ENCODE assay signal across 22 cellular contexts in genomic region chr17:43650471-43650870, GRCh38. TPM values are rescaled to one million over a fixed set of nuclear protein-coding genes. Genes with fewer than 3 reads are reported as not detected.
DNase-seq lines count a peak whose midpoint lies in the region; ATAC-seq, FAIRE-seq and TF ChIP-seq lines count a peak whose summit lies in the region.
"Had no signal": no experiment of that assay in that cellular context is flagged by ENCODE, and none has a peak within 500 bp of the region (broad histone marks: within the 10 kb centered on the region; RNA-seq: fewer than 3 reads in every experiment).

No MANE protein-coding gene starts in this region.

- no peak overlapping the region for H3K9ac ChIP-seq in HepG2 (ENCODE audit: insufficient read depth, low read depth, low read length)
- H3K9ac ChIP-seq in trophoblast cell (ENCODE audit: low read length), result no peak overlapping the region

- H3K4me2 ChIP-seq in HepG2 (ENCODE audit: low read depth, low read length), result no peak overlapping the region
- no peak overlapping the region for H3K4me2 ChIP-seq in trophoblast cell (ENCODE audit: low read length)
- H3K4me2 ChIP-seq: A549 had no signal

- CTCF ChIA-PET in HepG2 (lab: Yijun Ruan, JAX; ENCODE audit: low intra/inter-chr PET ratio, low total read pairs), result no interaction called here

- no peaks in the 10 kb centered on the region for H3K36me3 ChIP-seq in HepG2 (replicated peaks in 1 of 2; ENCODE audit: control insufficient read depth in 1 of 2, insufficient read depth in 2 of 2, low read length in 2 of 2)
- no peaks in the 10 kb centered on the region for H3K36me3 ChIP-seq in right lobe of liver
- H3K36me3 ChIP-seq in trophoblast cell (ENCODE audit: control insufficient read depth in 1 of 2, insufficient read depth in 2 of 2, low read length in 2 of 2), result no peaks in the 10 kb centered on the region

- TF ChIP-seq EP300 in HepG2 (IDR thresholded peaks at IDR 0.05; ENCODE audit: low read depth in 2 of 2, low read length in 2 of 2) (no peak), HepG2 (CRISPR knock-in tag; IDR thresholded peaks at IDR 0.05; ENCODE audit: borderline replicate concordance) (no peak)

- H4K12ac ChIP-seq in trophoblast cell (ENCODE audit: low read depth, low read length), result no peak overlapping the region

- peak overlapping the region; percentile 23 for H3K14ac ChIP-seq in trophoblast cell (ENCODE audit: low read length)

- no peak overlapping the region for H3K4me3 ChIP-seq in HepG2 (replicated peaks in 1 of 3; ENCODE audit: insufficient read depth in 1 of 3, low read depth in 2 of 3, low read length in 3 of 3)
- H3K4me3 ChIP-seq in right lobe of liver, result no peak overlapping the region
- no peak overlapping the region for H3K4me3 ChIP-seq in trophoblast cell (ENCODE audit: low read depth, low read length)
- H3K4me3 ChIP-seq: A549 had no signal

- H3K27ac ChIP-seq in HepG2 (ENCODE audit: extremely low read length, insufficient read depth, low read length) (no peak overlapping the region), right lobe of liver (no peak overlapping the region), trophoblast cell (ENCODE audit: low read depth, low read length) (peak overlapping the region; percentile 31)
- H3K27ac ChIP-seq: 22Rv1, A549, C4-2B had no signal

- peaks cover 5% of the 10 kb centered on the region for H3K27me3 Mint-ChIP-seq in activated naive CD4-positive, alpha-beta T cell treated with anti-CD3 and anti-CD28 coated beads, Interleukin-2, amount 50 U/mL, for 24 hours

- DNase-seq in activated naive CD4-positive, alpha-beta T cell (lab: John Stamatoyannopoulos, UW), result no peak
- DNase-seq in HepG2 (ENCODE audit: low spot score) (peak; percentile 24), right lobe of liver (no peak), islet precursor cell (peak; percentile 90), trophoblast cell (no peak)
- DNase-seq: AML-193; Caco-2; CD4-positive, alpha-beta T cell; DMS79; GDM1; GOT3; H9 had no signal

- POLR2A ChIA-PET in HepG2 (lab: Yijun Ruan, JAX), result no interaction called here

- ATAC-seq in HepG2, result no peak; the same call in 2 of the 3 replicates
- no peak for ATAC-seq in right lobe of liver
- no peak for ATAC-seq in HG02588 (IDR thresholded peaks at IDR 0.05; ENCODE audit: unreplicated experiment)
- ATAC-seq in GM18498 (IDR thresholded peaks at IDR 0.05; ENCODE audit: unreplicated experiment), result no peak
- ATAC-seq: A549 had no signal

- H3K23ac ChIP-seq in trophoblast cell (ENCODE audit: low read length), result no peak overlapping the region

- 6% methylated on average over 8 of the region's 8 CpGs for WGBS in HepG2 (ENCODE audit: low lambda C conversion rate)
- 100% methylated on average over 2 of the region's 8 CpGs for WGBS in right lobe of liver (ENCODE audit: insufficient coverage, low coverage, low lambda C conversion rate, missing lambda C conversion rate)
- no CpG with 5 or more reads among the region's 8 CpGs for WGBS in trophoblast cell (ENCODE audit: extremely low coverage, insufficient coverage, insufficient read length)

- peaks cover 38% of the 10 kb centered on the region for H3K79me1 ChIP-seq in trophoblast cell (ENCODE audit: low read length)

- H3K79me2 ChIP-seq in HepG2 (ENCODE audit: insufficient read depth, low read length), result no peaks in the 10 kb centered on the region
- H3K79me2 ChIP-seq in trophoblast cell (ENCODE audit: control insufficient read depth, insufficient read depth, low read length, poor library complexity), result peaks cover 5% of the 10 kb centered on the region

- H3K4me3 Mint-ChIP-seq in activated naive CD4-positive, alpha-beta T cell treated with anti-CD3 and anti-CD28 coated beads, Interleukin-2, amount 50 U/mL, for 24 hours, result no peak overlapping the region
- H3K4me3 Mint-ChIP-seq: CD4-positive, alpha-beta T cell; H9; IgD-negative memory B cell had no signal

- H3K4ac ChIP-seq in trophoblast cell (ENCODE audit: low read depth, low read length), result peak overlapping the region; percentile 51

- intact Hi-C loops in HepG2 (cut with micrococcal nuclease; ENCODE audit: unreplicated experiment), result no loop called here
- intact Hi-C loops in right lobe of liver (cut with DNase I), result no loop called here

- H3K9me3 Mint-ChIP-seq in activated naive CD4-positive, alpha-beta T cell treated with anti-CD3 and anti-CD28 coated beads, Interleukin-2, amount 50 U/mL, for 24 hours, result no peaks in the 10 kb centered on the region
- H3K9me3 Mint-ChIP-seq: CD4-positive, alpha-beta T cell; H9; IgD-negative memory B cell had no signal

- peak overlapping the region; percentile 23 for H2BK5ac ChIP-seq in trophoblast cell (ENCODE audit: low read depth, low read length, poor library complexity)

- H3K4me1 ChIP-seq in HepG2 (ENCODE audit: insufficient read depth, low read length), result peaks cover under 1% of the 10 kb centered on the region; the same call in 1 of the 2 replicates
- H3K4me1 ChIP-seq in right lobe of liver, result peaks cover 0 to 4% (median 0%) of the 10 kb centered on the region in 4 donors
- H3K4me1 ChIP-seq in trophoblast cell (ENCODE audit: control insufficient read depth in 1 of 2, insufficient read depth in 2 of 2, low read length in 2 of 2), result peaks cover 44 to 47% of the 10 kb centered on the region in 2 experiments
- H3K4me1 ChIP-seq: A549 had no signal

- H3K9me3 ChIP-seq in HepG2 (ENCODE audit: low read length), result no peaks in the 10 kb centered on the region
- H3K9me3 ChIP-seq in right lobe of liver, result no peaks in the 10 kb centered on the region
- H3K9me3 ChIP-seq in trophoblast cell (ENCODE audit: insufficient read depth, low read depth, low read length), result no peaks in the 10 kb centered on the region
- H3K9me3 ChIP-seq: A549, Caco-2 had no signal

- in situ Hi-C loops in HepG2 (cut with HindIII; ENCODE audit: extremely low pct_ligation_motif_present, low pct_unique_long_range_greater_than_20kb), result no loop called here

- TF ChIP-seq RAD21 in HepG2 (CRISPR knock-in tag; IDR thresholded peaks at IDR 0.05), result no peak

- H3K18ac ChIP-seq in trophoblast cell (ENCODE audit: low read length), result peak overlapping the region; percentile 78

- H3K36me3 Mint-ChIP-seq in activated naive CD4-positive, alpha-beta T cell treated with anti-CD3 and anti-CD28 coated beads, Interleukin-2, amount 50 U/mL, for 24 hours, result no peaks in the 10 kb centered on the region

- no peak for TF ChIP-seq CTCF in HepG2 (CRISPR knock-in tag; IDR thresholded peaks at IDR 0.05)
- TF ChIP-seq CTCF in right lobe of liver (IDR thresholded peaks at IDR 0.05), result no peak

- H3K27me3 ChIP-seq in HepG2 (ENCODE audit: control insufficient read depth in 1 of 2, insufficient read depth in 2 of 2, low read length in 2 of 2), result peaks cover 13 to 53% of the 10 kb centered on the region in 2 experiments
- no peaks in the 10 kb centered on the region for H3K27me3 ChIP-seq in right lobe of liver
- H3K27me3 ChIP-seq in trophoblast cell (ENCODE audit: insufficient read depth, low read length), result no peaks in the 10 kb centered on the region

- no peak for FAIRE-seq in HepG2 (lab: Jason Lieb, UNC)
- FAIRE-seq: A549, D721Med had no signal

- BruUV-seq in HepG2 (replicated peaks; lab: Mats Ljungman, UMichigan), result no TSS peak

- no peaks in the 10 kb centered on the region for H4K20me1 ChIP-seq in HepG2 (ENCODE audit: insufficient read depth, low read length)

- H4K91ac ChIP-seq in trophoblast cell (ENCODE audit: low read depth, low read length), result peak overlapping the region; percentile 85

- H3K4me1 Mint-ChIP-seq in activated naive CD4-positive, alpha-beta T cell treated with anti-CD3 and anti-CD28 coated beads, Interleukin-2, amount 50 U/mL, for 24 hours, result peaks cover 30% of the 10 kb centered on the region
- H3K4me1 Mint-ChIP-seq: IgD-negative memory B cell had no signal

- peak overlapping the region; percentile 20 for H2AK5ac ChIP-seq in trophoblast cell (ENCODE audit: low read length)

- peak overlapping the region; percentile 37 for H4K8ac ChIP-seq in trophoblast cell (ENCODE audit: low read depth, low read length)

- peak overlapping the region; percentile 41 for H3K27ac Mint-ChIP-seq in activated naive CD4-positive, alpha-beta T cell treated with anti-CD3 and anti-CD28 coated beads, Interleukin-2, amount 50 U/mL, for 24 hours
- H3K27ac Mint-ChIP-seq: CD4-positive, alpha-beta T cell; IgD-negative memory B cell had no signal

- H2BK120ac ChIP-seq in trophoblast cell (ENCODE audit: insufficient read depth, low read length, poor library complexity), result peak overlapping the region; percentile 40

- no peak overlapping the region for H2AFZ ChIP-seq in HepG2 (ENCODE audit: low read length)
- H2AFZ ChIP-seq in trophoblast cell (ENCODE audit: insufficient read depth, low read length, poor library complexity), result no peak overlapping the region

- H2BK12ac ChIP-seq in trophoblast cell (ENCODE audit: low read length), result peak overlapping the region; percentile 13

- TF ChIP-seq POLR2A in HepG2 (IDR thresholded peaks at IDR 0.05; ENCODE audit: insufficient read depth in 1 of 2, low read depth in 2 of 2, low read length in 2 of 2), result no peak
- no peak for TF ChIP-seq POLR2A in right lobe of liver (IDR thresholded peaks at IDR 0.05)

TF ChIP-seq in HepG2, 621 proteins besides CTCF, POLR2A, EP300 and RAD21 (continues in another document):
- no peak for TF ChIP-seq NAIF1 (CRISPR knock-in tag; IDR thresholded peaks at IDR 0.05; ENCODE audit: borderline replicate concordance)
- TF ChIP-seq RBM22 (optimal IDR thresholded peaks at IDR 0.05; ENCODE audit: low read length), result no peak

RNA-seq across cellular contexts. Expression of gene MEOX1, which starts 11.3 kb away (rescaled TPM):
- total RNA-seq in HepG2 (2016; rRNA removed; fragmentation: Illumina TruSeq; extraction: Trizol), result not detected in 2 replicates
- total RNA-seq in HepG2 (2016; cell fraction: cytosol; rRNA removed; fragmentation: Illumina TruSeq; extraction: Trizol; ENCODE audit: low read depth), result not detected in 2 replicates
- total RNA-seq in HepG2 (2016; cell fraction: insoluble cytoplasmic fraction; rRNA removed; fragmentation: Illumina TruSeq; extraction: Trizol), result not detected in 2 replicates
- total RNA-seq in HepG2 (2016; cell fraction: membrane; rRNA removed; fragmentation: Illumina TruSeq; extraction: Trizol), result not detected in 2 replicates
- total RNA-seq in HepG2 (2016; cell fraction: nucleus; rRNA removed; fragmentation: Illumina TruSeq; extraction: Trizol), result not detected in 2 replicates
- not detected in 2 replicates for polyA plus RNA-seq in HepG2 (2011; rRNA removed)
- not detected in 2 replicates for polyA plus RNA-seq in HepG2 (2011; cell fraction: cytosol; rRNA removed)
- polyA plus RNA-seq in HepG2 (2011; cell fraction: nucleus; rRNA removed), result not detected in 2 replicates
- polyA plus RNA-seq in HepG2 (2012), result not detected in 2 replicates
- not detected in 2 replicates for polyA plus RNA-seq in HepG2 (2016; cell fraction: cytosol; fragmentation: Illumina TruSeq; extraction: Trizol; ENCODE audit: low read depth)
- polyA plus RNA-seq in HepG2 (2016; cell fraction: insoluble cytoplasmic fraction; fragmentation: Illumina TruSeq; extraction: Trizol; ENCODE audit: low read depth), result not detected in 2 replicates
- polyA plus RNA-seq in HepG2 (2016; cell fraction: membrane; fragmentation: Illumina TruSeq; extraction: Trizol; ENCODE audit: low read depth), result not detected in 2 replicates
- not detected in 2 replicates for polyA plus RNA-seq in HepG2 (2016; cell fraction: nucleus; fragmentation: Illumina TruSeq; extraction: Trizol; ENCODE audit: insufficient read depth, low read depth)
- 2.2 TPM in 1 of 2 replicates, not detected in the other for polyA minus RNA-seq in HepG2 (2011; rRNA and poly(A)+ RNA removed; ENCODE audit: low replicate concordance)
- not detected in 2 replicates for polyA minus RNA-seq in HepG2 (2011; cell fraction: cytosol; rRNA and poly(A)+ RNA removed)
- polyA minus RNA-seq in HepG2 (2011; cell fraction: nucleus; rRNA and poly(A)+ RNA removed), result not detected in 2 replicates
- under 1 TPM in 1 of 6 experiments, not detected in 5; 0.11 TPM for total RNA-seq in right lobe of liver
- polyA plus RNA-seq in trophoblast cell (2013), result 7.3 and 9.2 TPM in 2 replicates
- total RNA-seq: H9, HT-29 had no signal
- polyA plus RNA-seq: A549, BJ, IgD-negative memory B cell had no signal

Comparison
In these comparisons a context has a peak if more than half of its experiments do, and no peak if none do; other contexts are left out.
1. DNase-seq: peak in HepG2 (single experiment) and islet precursor cell (single experiment); none in activated naive CD4-positive, alpha-beta T cell (0 of 4), right lobe of liver (0 of 3) and trophoblast cell (0 of 2).